ENCODE assay signal across 29 cellular contexts in genomic region chr6:131825946-131826345, GRCh38. TPM values are rescaled to one million over a fixed set of nuclear protein-coding genes. Genes with fewer than 3 reads are reported as not detected.
DNase-seq lines count a peak whose midpoint lies in the region; ATAC-seq and TF ChIP-seq lines count a peak whose summit lies in the region.
"Had no signal": no experiment of that assay in that cellular context is flagged by ENCODE, and none has a peak within 500 bp of the region (broad histone marks: within the 10 kb centered on the region; RNA-seq: fewer than 3 reads in every experiment).

No MANE protein-coding gene starts in this region.

- ATAC-seq in GM18909 (IDR thresholded peaks at IDR 0.05; ENCODE audit: poor library complexity, unreplicated experiment) (no peak), HG02852 (IDR thresholded peaks at IDR 0.05; ENCODE audit: unreplicated experiment) (no peak)
- ATAC-seq: activated naive CD8-positive, alpha-beta T cell treated with anti-CD3 and anti-CD28 coated beads, Interleukin-2, amount 50 U/mL, for 24 hours; activated T-cell treated with anti-CD3 and anti-CD28 coated beads, Interleukin-2, amount 50 U/mL, for 4 hours; foreskin keratinocyte; GM23338; heart right ventricle; left colon had no signal

- H3K4me3 ChIP-seq in adipocyte (ENCODE audit: low read length) (no peak overlapping the region), hepatocyte (no peak overlapping the region), parathyroid adenoma (ENCODE audit: low read depth, low read length) (no peak overlapping the region)
- H3K4me3 ChIP-seq: BLaER1 treated with 17β-estradiol and CSF1 and Interleukin-3, amounts not matched to agents 10 nM and 100 nM; GM23338; heart right ventricle; stomach; tibial artery had no signal

- H3K36me3 ChIP-seq in adipocyte (ENCODE audit: control insufficient read depth, insufficient read depth, low read length, severe bottlenecking) (no peaks in the 10 kb centered on the region), hepatocyte (replicated peaks; ENCODE audit: insufficient read depth, low read depth) (no peaks in the 10 kb centered on the region), parathyroid adenoma (ENCODE audit: control insufficient read depth, insufficient read depth, low read length) (no peaks in the 10 kb centered on the region)
- H3K36me3 ChIP-seq: BLaER1 treated with 17β-estradiol and CSF1 and Interleukin-3, amounts not matched to agents 10 nM and 100 nM; heart right ventricle; stomach; tibial artery had no signal

- DNase-seq in EH (ENCODE audit: low read depth) (peak; percentile 51), adipocyte (ENCODE audit: low read depth) (peak; percentile 52), hepatocyte (ENCODE audit: low spot score) (no peak), middle frontal gyrus (ENCODE audit: extremely low spot score, low spot score) (no peak)
- DNase-seq: activated CD4-positive, alpha-beta T cell treated with anti-CD3 and anti-CD28 coated beads for 4 hours; activated gamma-delta T cell treated with Interleukin-2 at 50 U/mL for 16 hours; activated naive CD8-positive, alpha-beta T cell treated with anti-CD3 and anti-CD28 coated beads, Interleukin-2, amount 50 U/mL, for 24 hours; activated T-cell treated with anti-CD3 and anti-CD28 coated beads, Interleukin-2, amount 50 U/mL, for 4 hours; effector memory CD4-positive, alpha-beta T cell; foreskin keratinocyte; heart right ventricle; left colon; mesendoderm; naive B cell; NCI-H1092; NCI-H187 treated with DMSO at 0.1 percent for 48 hours; NCI-H2171 treated with DMSO at 0.1 percent for 48 hours; NCI-H524 treated with DMSO at 0.1 percent for 48 hours; occipital lobe; retina; stimulated activated CD4-positive, alpha-beta T cell treated with anti-CD3 and anti-CD28 coated beads, Interleukin-2, amount 100 ng/mL, for 24 hours; stomach; T-helper 2 cell; tibial artery had no signal

- H3K4me1 ChIP-seq in adipocyte (ENCODE audit: control insufficient read depth, insufficient read depth, low read length) (peaks cover 33% of the 10 kb centered on the region), hepatocyte (ENCODE audit: insufficient read depth) (peaks cover 32% of the 10 kb centered on the region), parathyroid adenoma (peaks cover 67% of the 10 kb centered on the region)
- H3K4me1 ChIP-seq: BLaER1 treated with 17β-estradiol and CSF1 and Interleukin-3, amounts not matched to agents 10 nM and 100 nM; foreskin keratinocyte; stomach had no signal

- no peaks in the 10 kb centered on the region for H4K20me1 ChIP-seq in hepatocyte (ENCODE audit: insufficient read depth, poor library complexity, severe bottlenecking)
- H4K20me1 ChIP-seq: BLaER1 treated with 17β-estradiol and CSF1 and Interleukin-3, amounts not matched to agents 10 nM and 100 nM had no signal

- H3K9me2 ChIP-seq in hepatocyte (replicated peaks; ENCODE audit: insufficient read depth): no peaks in the 10 kb centered on the region

- TF ChIP-seq CTCF in hepatocyte (IDR thresholded peaks at IDR 0.05; ENCODE audit: poor library complexity): no peak
- no peak for TF ChIP-seq CTCF in parathyroid adenoma (IDR thresholded peaks at IDR 0.05)

- H3K79me2 ChIP-seq in hepatocyte (peaks cover 14% of the 10 kb centered on the region), parathyroid adenoma (peaks cover 28% of the 10 kb centered on the region)

- H3K9me3 ChIP-seq in adipocyte (ENCODE audit: control insufficient read depth, low read length): no peaks in the 10 kb centered on the region
- H3K9me3 ChIP-seq in hepatocyte (ENCODE audit: low read depth): no peaks in the 10 kb centered on the region
- H3K9me3 ChIP-seq in parathyroid adenoma (ENCODE audit: control insufficient read depth, low read length): no peaks in the 10 kb centered on the region
- H3K9me3 ChIP-seq: BLaER1 treated with 17β-estradiol and CSF1 and Interleukin-3, amounts not matched to agents 10 nM and 100 nM; heart right ventricle; stomach; tibial artery had no signal

- H3K27me3 ChIP-seq in adipocyte (replicated peaks; ENCODE audit: control insufficient read depth, insufficient read depth, low read length) (no peaks in the 10 kb centered on the region), hepatocyte (no peaks in the 10 kb centered on the region), parathyroid adenoma (ENCODE audit: control insufficient read depth, insufficient read depth, low read length) (no peaks in the 10 kb centered on the region)
- H3K27me3 ChIP-seq: BLaER1 treated with 17β-estradiol and CSF1 and Interleukin-3, amounts not matched to agents 10 nM and 100 nM; foreskin keratinocyte; heart right ventricle; stomach; tibial artery had no signal

- H3K9ac ChIP-seq in adipocyte (ENCODE audit: low read length) (no peak overlapping the region), parathyroid adenoma (no peak overlapping the region)
- H3K9ac ChIP-seq: BLaER1 treated with 17β-estradiol and CSF1 and Interleukin-3, amounts not matched to agents 10 nM and 100 nM had no signal

- peak overlapping the region; percentile 9 for H3K27ac ChIP-seq in hepatocyte
- peak overlapping the region; percentile 1 for H3K27ac ChIP-seq in parathyroid adenoma
- H3K27ac ChIP-seq: BLaER1 treated with 17β-estradiol and CSF1 and Interleukin-3, amounts not matched to agents 10 nM and 100 nM; foreskin keratinocyte; heart right ventricle; stomach; tibial artery had no signal

- 29% methylated on average over 1 of the region's 1 CpG for WGBS in hepatocyte (ENCODE audit: low lambda C conversion rate, missing lambda C conversion rate)

- no peak overlapping the region for H3K4me2 ChIP-seq in hepatocyte
- H3K4me2 ChIP-seq in parathyroid adenoma (ENCODE audit: low read length): no peak overlapping the region
- H3K4me2 ChIP-seq: BLaER1 treated with 17β-estradiol and CSF1 and Interleukin-3, amounts not matched to agents 10 nM and 100 nM; GM23338 had no signal

- no peak overlapping the region for H2AFZ ChIP-seq in hepatocyte
- H2AFZ ChIP-seq in parathyroid adenoma: no peak overlapping the region
- H2AFZ ChIP-seq: GM23338 had no signal

RNA-seq across cellular contexts. Expression of gene ENPP1, which starts 18.1 kb away (rescaled TPM):
- 86.9 and 91.4 TPM in 2 replicates for total RNA-seq in hepatocyte
- 74.7 and 81.5 TPM in 2 replicates for polyA plus RNA-seq in hepatocyte

Comparison
In these comparisons a context has a peak if more than half of its experiments do, and no peak if none do; other contexts are left out.
1. DNase-seq: peak in EH (single experiment) and adipocyte (single experiment); none in hepatocyte (single experiment) and middle frontal gyrus (single experiment).